In the genomic region with DNA sequence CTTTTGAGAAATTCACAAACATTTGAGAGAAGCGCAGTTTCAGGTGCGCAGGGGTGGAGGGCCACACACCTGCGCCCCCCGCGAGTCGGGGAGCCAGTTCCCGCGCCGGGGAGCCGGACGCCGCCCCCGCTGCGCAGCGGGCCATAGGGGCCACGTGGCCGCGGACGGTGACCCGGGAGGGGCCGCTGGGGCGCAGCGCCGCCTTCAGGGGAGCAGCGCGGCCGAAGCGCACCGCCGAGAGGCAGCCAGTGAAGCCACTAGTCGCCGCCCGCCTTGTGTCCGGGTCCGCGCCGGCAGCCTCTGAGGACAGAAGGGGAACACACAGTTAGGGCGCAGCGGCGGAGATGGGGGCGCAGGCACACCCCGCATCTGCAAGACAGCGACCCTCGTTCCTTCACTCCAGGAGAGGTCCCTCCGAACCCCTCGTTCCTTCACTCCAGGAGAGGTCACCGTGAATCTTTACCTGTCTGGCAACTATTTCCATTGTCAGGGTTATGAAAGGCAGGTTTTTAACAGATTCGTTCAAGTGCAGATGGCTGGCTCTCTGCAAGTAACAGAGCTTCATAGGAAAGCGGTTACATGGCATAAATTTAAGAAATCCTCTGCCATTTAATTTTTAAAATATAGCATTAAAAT, we compare ENCODE assay signal across 8 cellular contexts.
DNase-seq lines count a peak whose midpoint lies in the region; ATAC-seq, FAIRE-seq and TF ChIP-seq lines count a peak whose summit lies in the region.
"Not testable (repeated sequence)": the region's sequence is repeated elsewhere in the genome, so short reads cannot be mapped to it uniquely, and the experiment has no call there.

No MANE protein-coding gene starts in this region.

- H3K27ac ChIP-seq in heart left ventricle, pancreas, thyroid gland: not testable (repeated sequence)

- WGBS in heart left ventricle, 4 donors = 6 to 16% (median 9%) methylated on average over 42 to 49 of the region's 49 CpGs
- WGBS in pancreas, 2 donors = 4% methylated on average over 47 to 48 of the region's 49 CpGs
- 6 to 15% methylated on average over 25 to 35 of the region's 49 CpGs for WGBS in thyroid gland, 2 donors

- H3K4me3 ChIP-seq in choroid plexus epithelial cell (ENCODE audit: low read depth, low read length) = peak overlapping the region; percentile 48
- H3K4me3 ChIP-seq in heart left ventricle = peak overlapping the region in 6 of 12 donors; percentile 1 to 22 (median 14)
- H3K4me3 ChIP-seq in pancreas = peak overlapping the region in 1 of 4 donors; percentile 12
- not testable (repeated sequence) for H3K4me3 ChIP-seq in thyroid gland (replicated peaks in 1 of 3)

- not testable (repeated sequence) for H3K4me1 ChIP-seq in heart left ventricle, pancreas, thyroid gland

- peak; percentile 32 for TF ChIP-seq CTCF in choroid plexus epithelial cell (conservative IDR thresholded peaks at IDR 0.05; ENCODE audit: low read depth, low read length)
- TF ChIP-seq CTCF in heart left ventricle (IDR thresholded peaks at IDR 0.05) = peak in 10 of 12 donors; percentile 16 to 47 (median 38)
- TF ChIP-seq CTCF in pancreas (IDR thresholded peaks at IDR 0.05) = peak in 1 of 4 donors; percentile 14
- TF ChIP-seq CTCF in thyroid gland (IDR thresholded peaks at IDR 0.05) = peak in 1 of 6 experiments; percentile 46

- not testable (repeated sequence) for H3K36me3 ChIP-seq in heart left ventricle, pancreas, thyroid gland

- not testable (repeated sequence) for H3K9me3 ChIP-seq in heart left ventricle, pancreas, thyroid gland

- H3K27me3 ChIP-seq in heart left ventricle, pancreas, thyroid gland: not testable (repeated sequence)

- ATAC-seq in GM18505 (IDR thresholded peaks at IDR 0.05; ENCODE audit: unreplicated experiment) (peak; percentile 56), HG03354 (IDR thresholded peaks at IDR 0.05; ENCODE audit: poor library complexity, severe bottlenecking, unreplicated experiment) (peak; percentile 69), heart left ventricle (peak in 3 of 4 donors; percentile 92 to 93 (median 93)), left lobe of liver (peak; percentile 55), pancreas (peak; percentile 72 to 100 (median 90))

- DNase-seq in SW480 (ENCODE audit: low spot score) (peak; percentile 20), choroid plexus epithelial cell (ENCODE audit: low read depth) (peak; percentile 14), heart left ventricle (peak in 4 of 5 donors; percentile 8 to 67 (median 44)), pancreas (peak; percentile 21 to 76 (median 36)), thyroid gland (peak; percentile 26 to 29)
- not testable (repeated sequence) for DNase-seq in left lobe of liver (ENCODE audit: low spot score)

- FAIRE-seq in pancreas (lab: Jason Lieb, UNC) = not testable (repeated sequence)

- not testable (repeated sequence) for TF ChIP-seq POLR2A in GM18505 (IDR thresholded peaks at IDR 0.05; ENCODE audit: borderline replicate concordance, extremely low read depth, insufficient read depth, insufficient read length); heart left ventricle (IDR thresholded peaks at IDR 0.05); thyroid gland (IDR thresholded peaks at IDR 0.05)

- intact Hi-C loops in heart left ventricle (cut with DNase I); pancreas (cut with DNase I); thyroid gland (cut with DNase I): not testable (repeated sequence)
